In genomic region chr6:84074988-84075781, GRCh38 we compare ENCODE assay signal across 1 cellular context.
TF ChIP-seq lines count a peak whose summit lies in the region.

No MANE protein-coding gene starts in this region.

TF ChIP-seq in SK-N-SH, 30 proteins besides CTCF, POLR2A, EP300 and RAD21:
- no peak for TF ChIP-seq MAX (IDR thresholded peaks at IDR 0.05; ENCODE audit: low read depth)
- no peak for TF ChIP-seq TCF12 (IDR thresholded peaks at IDR 0.05)
- no peak for TF ChIP-seq ZBTB33 (IDR thresholded peaks at IDR 0.05; ENCODE audit: borderline replicate concordance, low read depth)
- no peak for TF ChIP-seq SIN3A (IDR thresholded peaks at IDR 0.05; ENCODE audit: borderline replicate concordance, low read depth, low read length)
- no peak for TF ChIP-seq FOXM1 (IDR thresholded peaks at IDR 0.05; ENCODE audit: low read depth)
- no peak for TF ChIP-seq REST (IDR thresholded peaks at IDR 0.05; ENCODE audit: low read depth, low read length)
- no peak for TF ChIP-seq YY1 (IDR thresholded peaks at IDR 0.05; ENCODE audit: low read depth)
- no peak for TF ChIP-seq RCOR1 (IDR thresholded peaks at IDR 0.05; ENCODE audit: low read length)
- no peak for TF ChIP-seq TEAD4 (IDR thresholded peaks at IDR 0.05; ENCODE audit: borderline replicate concordance, insufficient read depth)
- TF ChIP-seq PBX3 (IDR thresholded peaks at IDR 0.05) = no peak
- TF ChIP-seq MEF2A (IDR thresholded peaks at IDR 0.05; ENCODE audit: borderline replicate concordance, low read depth) = no peak
- no peak for TF ChIP-seq GATA2 (CRISPR knock-in tag; IDR thresholded peaks at IDR 0.05)
- no peak for TF ChIP-seq GABPA (IDR thresholded peaks at IDR 0.05; ENCODE audit: low read depth)
- no peak for TF ChIP-seq SMC3 (IDR thresholded peaks at IDR 0.05; ENCODE audit: low read depth, low read length)
- no peak for TF ChIP-seq RXRA (IDR thresholded peaks at IDR 0.05; ENCODE audit: borderline replicate concordance, low read depth)
- no peak for TF ChIP-seq FOXJ3 (CRISPR knock-in tag; IDR thresholded peaks at IDR 0.05)
